In the genomic region with DNA sequence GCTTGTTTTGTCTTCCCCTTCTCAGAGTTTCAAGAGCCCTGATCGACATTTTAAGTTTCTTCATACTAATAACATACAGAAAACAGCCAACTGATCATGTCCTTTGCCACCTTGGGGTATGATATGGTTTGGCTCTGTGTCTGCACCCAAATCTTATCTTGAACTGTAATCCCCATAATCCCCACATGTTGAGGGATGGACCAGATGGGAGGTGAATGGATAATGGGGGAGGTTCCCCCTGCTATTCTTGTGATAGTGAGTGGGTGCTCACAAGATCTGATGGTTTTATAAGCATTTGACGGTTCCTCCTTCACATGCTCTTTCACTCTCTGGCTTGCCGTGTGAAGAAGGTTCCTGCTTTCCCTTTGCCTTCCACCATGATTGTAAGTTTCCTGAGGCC, we compare ENCODE assay signal across 23 cellular contexts.
A peak's percentile ranks its signal among the peaks of the same experiment; 100 is the strongest.
DNase-seq lines count a peak whose midpoint lies in the region; ATAC-seq, FAIRE-seq and TF ChIP-seq lines count a peak whose summit lies in the region.
"Had no signal": no experiment of that assay in that cellular context is flagged by ENCODE, and none has a peak within 500 bp of the region (broad histone marks: within the 10 kb centered on the region; RNA-seq: fewer than 3 reads in every experiment).

No MANE protein-coding gene starts in this region.

- TF ChIP-seq EP300 in K562 (IDR thresholded peaks at IDR 0.05; ENCODE audit: low read length), result no peak

- no peaks in the 10 kb centered on the region for H4K20me1 ChIP-seq in K562 (replicated peaks; ENCODE audit: control insufficient read depth, insufficient read depth, low read length)

- DNase-seq in NCI-H82 (lab: John Stamatoyannopoulos, UW) (peak; percentile 91), K562 (ENCODE audit: extremely low read depth in 1 of 4, low spot score in 3 of 4) (peak in 1 of 4 experiments; percentile 23), activated gamma-delta T cell treated with Interleukin-2 at 50 U/mL for 16 hours (no peak)
- DNase-seq in CD4-positive, alpha-beta T cell, result no peak
- DNase-seq in activated CD4-positive, alpha-beta T cell treated with anti-CD3 and anti-CD28 coated beads, Interleukin-2, amount 50 U/mL, for 1 hour, result no peak
- DNase-seq: 8988T; ACHN; AML-193; BE2C; Calu3; CD4-positive, alpha-beta memory T cell; COR-L47; DMS153; DND-41; GOT3 had no signal

- H3K9ac ChIP-seq in K562 (ENCODE audit: insufficient read depth in 1 of 2, low read depth in 2 of 2, low read length in 2 of 2), result no peak overlapping the region
- H3K9ac ChIP-seq: BLaER1 treated with 17β-estradiol and CSF1 and Interleukin-3, amounts not matched to agents 10 nM and 100 nM had no signal

- peak; percentile 39; the same call in 1 of the 3 replicates for ATAC-seq in K562
- no peak for ATAC-seq in CD4-positive, alpha-beta T cell (ENCODE audit: poor library complexity)
- ATAC-seq: A549 had no signal

- no peak for TF ChIP-seq CTCF in HEK293 (tag by site-specific recombination; IDR thresholded peaks at IDR 0.05)
- no peak for TF ChIP-seq CTCF in K562 (IDR thresholded peaks at IDR 0.05 in 2 of 3, conservative IDR thresholded peaks at IDR 0.05 in 1 of 3; ENCODE audit: insufficient read depth in 2 of 3, low read depth in 1 of 3, low read length in 3 of 3)
- TF ChIP-seq CTCF in CD4-positive, alpha-beta T cell (IDR thresholded peaks at IDR 0.05), result no peak

- intact Hi-C loops in K562 (cut with micrococcal nuclease), result no loop called here
- intact Hi-C loops in CD4-positive, alpha-beta T cell (cut with DNase I, micrococcal nuclease), result no loop called here

- in situ Hi-C loops in K562 (cut with MboI), result no loop called here

- H2AFZ ChIP-seq in K562 (ENCODE audit: low read depth, low read length), result no peak overlapping the region

- H3K9me3 Mint-ChIP-seq in CD4-positive, alpha-beta T cell, result no peaks in the 10 kb centered on the region

- H3K36me3 Mint-ChIP-seq in CD4-positive, alpha-beta T cell (ENCODE audit: low read depth), result peaks cover 26% of the 10 kb centered on the region

- H3K4me1 ChIP-seq in HEK293 (ENCODE audit: control insufficient read depth, insufficient read depth, low read length) (no peaks in the 10 kb centered on the region), K562 (replicated peaks in 1 of 2; ENCODE audit: control insufficient read depth in 2 of 2, insufficient read depth in 2 of 2, low read length in 2 of 2) (peaks cover 0 to 2% of the 10 kb centered on the region in 2 experiments; a peak in 1 of 5 replicates)
- H3K4me1 ChIP-seq: A549; BLaER1 treated with 17β-estradiol and CSF1 and Interleukin-3, amounts not matched to agents 10 nM and 100 nM; HAP-1 had no signal

- no peak overlapping the region for H3K4me2 ChIP-seq in K562 (ENCODE audit: insufficient read depth, low read length)
- H3K4me2 ChIP-seq: A549; BLaER1 treated with 17β-estradiol and CSF1 and Interleukin-3, amounts not matched to agents 10 nM and 100 nM had no signal

- H3K79me2 ChIP-seq in K562 (ENCODE audit: control insufficient read depth, insufficient read depth, low read length), result no peaks in the 10 kb centered on the region

- TF ChIP-seq RAD21 in K562 (CRISPR knock-in tag; conservative IDR thresholded peaks at IDR 0.05 in 1 of 2, IDR thresholded peaks at IDR 0.05 in 1 of 2), result no peak

- no peak for FAIRE-seq in K562 (lab: Jason Lieb, UNC)
- FAIRE-seq: A549, G401.6, GM12892, H54 had no signal

- H3K27ac ChIP-seq in HEK293 (ENCODE audit: extremely low read depth, low read depth, low read length), result no peak overlapping the region
- no peak overlapping the region for H3K27ac ChIP-seq in K562 (ENCODE audit: extremely low read depth, low read depth, low read length)
- H3K27ac ChIP-seq in CD4-positive, alpha-beta T cell (ENCODE audit: low read depth, low read length), result no peak overlapping the region
- H3K27ac ChIP-seq: A549; BLaER1 treated with 17β-estradiol and CSF1 and Interleukin-3, amounts not matched to agents 10 nM and 100 nM had no signal

- H3K4me3 Mint-ChIP-seq in CD4-positive, alpha-beta T cell, result no peak overlapping the region
- H3K4me3 Mint-ChIP-seq: CD14-positive monocyte; CD4-positive, alpha-beta memory T cell had no signal

- H3K36me3 ChIP-seq in HEK293 (ENCODE audit: control insufficient read depth in 2 of 2, insufficient read depth in 1 of 2, low read length in 2 of 2) (no peaks in the 10 kb centered on the region), K562 (ENCODE audit: control insufficient read depth, insufficient read depth, low read length) (peaks cover 15% of the 10 kb centered on the region; the same call in 2 of the 3 replicates)
- H3K36me3 ChIP-seq: HAP-1 had no signal

- BruUV-seq in K562 (replicated peaks; lab: Mats Ljungman, UMichigan), result no TSS peak

- H3K27me3 ChIP-seq in K562 (ENCODE audit: control insufficient read depth in 2 of 2, insufficient read depth in 2 of 2, low read length in 2 of 2), result no peaks in the 10 kb centered on the region
- no peaks in the 10 kb centered on the region for H3K27me3 ChIP-seq in CD4-positive, alpha-beta T cell (ENCODE audit: control insufficient read depth, insufficient read depth, low read length)
- H3K27me3 ChIP-seq: BE2C; BLaER1 treated with 17β-estradiol and CSF1 and Interleukin-3, amounts not matched to agents 10 nM and 100 nM had no signal

- no peak for TF ChIP-seq POLR2A in K562 (conservative IDR thresholded peaks at IDR 0.05)

- POLR2A ChIA-PET in HEK293 (lab: Yijun Ruan, JAX), result no interaction called here
- POLR2A ChIA-PET in K562 (lab: Yijun Ruan, JAX), result no interaction called here
- POLR2A ChIA-PET in CD4-positive, alpha-beta T cell (lab: Charles Lee), result no interaction called here

- no peak overlapping the region for H3K4me3 ChIP-seq in HEK293 (ENCODE audit: low read depth, low read length)
- no peak overlapping the region for H3K4me3 ChIP-seq in K562
- H3K4me3 ChIP-seq: A549; BLaER1 treated with 17β-estradiol and CSF1 and Interleukin-3, amounts not matched to agents 10 nM and 100 nM; HAP-1 had no signal

- no peak overlapping the region for H3K27ac Mint-ChIP-seq in CD4-positive, alpha-beta T cell
- H3K27ac Mint-ChIP-seq: CD14-positive monocyte; CD4-positive, alpha-beta memory T cell had no signal

- no peaks in the 10 kb centered on the region for H3K27me3 Mint-ChIP-seq in CD4-positive, alpha-beta T cell
- H3K27me3 Mint-ChIP-seq: CD4-positive, alpha-beta memory T cell had no signal

- no peaks in the 10 kb centered on the region for H3K4me1 Mint-ChIP-seq in CD4-positive, alpha-beta T cell (ENCODE audit: low read depth)
- H3K4me1 Mint-ChIP-seq: CD14-positive monocyte; CD4-positive, alpha-beta memory T cell had no signal

- 34% methylated on average over 3 of the region's 3 CpGs for WGBS in K562 (ENCODE audit: insufficient coverage, low coverage, missing lambda C conversion rate)

- CTCF ChIA-PET in HEK293 (lab: Yijun Ruan, JAX) (interaction anchor here (1.2 kb wide), 1 partner anchor 8 kb away, joined by 3 read pairs; no protein-coding TSS in a partner anchor), K562 (lab: Yijun Ruan, JAX; ENCODE audit: low intra/inter-chr PET ratio) (no interaction called here)
- CTCF ChIA-PET in CD4-positive, alpha-beta T cell (lab: Charles Lee), result no interaction called here

- H3K9me1 ChIP-seq in K562 (ENCODE audit: control insufficient read depth, insufficient read depth, low read length), result no peaks in the 10 kb centered on the region

- no peaks in the 10 kb centered on the region for H3K9me3 ChIP-seq in HEK293 (ENCODE audit: control insufficient read depth, insufficient read depth, low read depth, low read length)
- H3K9me3 ChIP-seq in K562 (replicated peaks; ENCODE audit: control insufficient read depth, insufficient read depth, low read depth, low read length), result peaks cover 12% of the 10 kb centered on the region
- H3K9me3 ChIP-seq in CD4-positive, alpha-beta T cell (ENCODE audit: control insufficient read depth, low read length), result no peaks in the 10 kb centered on the region
- H3K9me3 ChIP-seq: HAP-1 had no signal

TF ChIP-seq in HEK293, 187 proteins besides CTCF, POLR2A, EP300 and RAD21:
- TF ChIP-seq MZF1 (tag by site-specific recombination; IDR thresholded peaks at IDR 0.05; ENCODE audit: borderline replicate concordance), result peak; percentile 70; the same call in 1 of the 2 replicates
- TF ChIP-seq, protein P1, sequence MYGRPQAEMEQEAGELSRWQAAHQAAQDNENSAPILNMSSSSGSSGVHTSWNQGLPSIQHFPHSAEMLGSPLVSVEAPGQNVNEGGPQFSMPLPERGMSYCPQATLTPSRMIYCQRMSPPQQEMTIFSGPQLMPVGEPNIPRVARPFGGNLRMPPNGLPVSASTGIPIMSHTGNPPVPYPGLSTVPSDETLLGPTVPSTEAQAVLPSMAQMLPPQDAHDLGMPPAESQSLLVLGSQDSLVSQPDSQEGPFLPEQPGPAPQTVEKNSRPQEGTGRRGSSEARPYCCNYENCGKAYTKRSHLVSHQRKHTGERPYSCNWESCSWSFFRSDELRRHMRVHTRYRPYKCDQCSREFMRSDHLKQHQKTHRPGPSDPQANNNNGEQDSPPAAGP (tag by site-specific recombination; IDR thresholded peaks at IDR 0.05), result no peak

TF ChIP-seq in K562, 482 proteins besides CTCF, POLR2A, EP300 and RAD21 (continues in another document):
- TF ChIP-seq ZNF165 (CRISPR knock-in tag; IDR thresholded peaks at IDR 0.05; ENCODE audit: borderline replicate concordance) (no peak), CC2D1A (IDR thresholded peaks at IDR 0.05) (no peak), POLR3A (IDR thresholded peaks at IDR 0.05; ENCODE audit: borderline replicate concordance, extremely low read depth, insufficient read depth, insufficient read length) (no peak)
